In genomic region chr3:70982700-70983140, GRCh38 we compare ENCODE assay signal across 8 cellular contexts.
DNase-seq lines count a peak whose midpoint lies in the region; ATAC-seq and TF ChIP-seq lines count a peak whose summit lies in the region.

No MANE protein-coding gene starts in this region.

- in situ Hi-C loops in astrocyte of the cerebellum (cut with HindIII; ENCODE audit: low sequenced_read_pairs), result no loop called here

- ATAC-seq in GM19351 (IDR thresholded peaks at IDR 0.05; ENCODE audit: unreplicated experiment), result peak; percentile 59

- no peak for TF ChIP-seq CTCF in astrocyte of the cerebellum (IDR thresholded peaks at IDR 0.05; ENCODE audit: low read depth, low read length, missing control alignments)
- TF ChIP-seq CTCF in retinal pigment epithelial cell (conservative IDR thresholded peaks at IDR 0.05; ENCODE audit: low read depth, low read length), result no peak

- H3K4me3 ChIP-seq in astrocyte of the cerebellum (ENCODE audit: low read depth, low read length), result no peak overlapping the region
- no peak overlapping the region for H3K4me3 ChIP-seq in retinal pigment epithelial cell (ENCODE audit: low read length)

- DNase-seq in AG08395 (ENCODE audit: low spot score) (peak; percentile 73), LoVo (ENCODE audit: low spot score) (peak; percentile 52), astrocyte of the cerebellum (ENCODE audit: low read depth) (peak; percentile 38), hepatic stellate cell (ENCODE audit: low spot score) (peak; percentile 50), retinal pigment epithelial cell (ENCODE audit: low read depth) (peak; percentile 78), NCI-H82 treated with DMSO at 0.1 percent for 48 hours (lab: John Stamatoyannopoulos, UW; ENCODE audit: unreplicated experiment) (no peak), NCI-H526 treated with DMSO at 0.1 percent for 48 hours (lab: John Stamatoyannopoulos, UW) (no peak)

Comparison
In these comparisons a context has a peak if more than half of its experiments do, and no peak if none do; other contexts are left out.
1. DNase-seq: peak in AG08395 (single experiment), LoVo (single experiment), astrocyte of the cerebellum (single experiment), hepatic stellate cell (single experiment) and retinal pigment epithelial cell (single experiment); none in NCI-H82 treated with DMSO at 0.1 percent for 48 hours (single experiment) and NCI-H526 treated with DMSO at 0.1 percent for 48 hours (single experiment).